In genomic region chr2:1563084-1563857, GRCh38 we compare ENCODE assay signal across 22 cellular contexts.
"Had no signal": no experiment of that assay in that cellular context is flagged by ENCODE, and none has a peak within 500 bp of the region (broad histone marks: within the 10 kb centered on the region; RNA-seq: fewer than 3 reads in every experiment).

No MANE protein-coding gene starts in this region.

- H3K27me3 Mint-ChIP-seq: activated CD4-positive, alpha-beta memory T cell treated with anti-CD3 and anti-CD28 coated beads for 36 hours; activated naive CD4-positive, alpha-beta T cell treated with anti-CD3 and anti-CD28 coated beads, Interleukin-2, amount 50 U/mL, for 24 hours; central memory CD8-positive, alpha-beta T cell; stimulated activated naive CD8-positive, alpha-beta T cell treated with anti-CD3 and anti-CD28 coated beads, Interleukin-15, amount 100 ng/mL, for 72 hours had no signal

- H3K4me3 ChIP-seq: adrenal gland, ascending aorta, esophagus muscularis mucosa, lower lobe of right lung, neural progenitor cell, prostate gland, tibial nerve had no signal

- H2AFZ ChIP-seq: neural progenitor cell had no signal

- H3K4me3 Mint-ChIP-seq: activated CD4-positive, alpha-beta memory T cell treated with anti-CD3 and anti-CD28 coated beads for 36 hours; activated T-helper 1 cell treated with anti-CD3 and anti-CD28 coated beads, Interleukin-12 subunit alpha, Interleukin-12 subunit beta, Interleukin-2, Interleukin-4 antibody, amounts not matched to agents 30 ng/mL and 10 ng/mL and 1 ng/mL, durations not matched to agents 14 hours and 24 hours and 36 hours; central memory CD8-positive, alpha-beta T cell; neural progenitor cell; stimulated activated naive CD8-positive, alpha-beta T cell treated with anti-CD3 and anti-CD28 coated beads, Interleukin-15, amount 100 ng/mL, for 72 hours; WTC11 had no signal

- H3K36me3 Mint-ChIP-seq: activated CD4-positive, alpha-beta memory T cell treated with anti-CD3 and anti-CD28 coated beads for 36 hours; activated naive CD4-positive, alpha-beta T cell treated with anti-CD3 and anti-CD28 coated beads, Interleukin-2, amount 50 U/mL, for 24 hours; naive B cell had no signal

- H3K27ac ChIP-seq: adrenal gland, ascending aorta, esophagus muscularis mucosa, lower lobe of right lung, neural progenitor cell, prostate gland, tibial nerve had no signal

- H3K4me2 ChIP-seq: neural progenitor cell had no signal

- H3K9me3 ChIP-seq: adrenal gland, ascending aorta, esophagus muscularis mucosa, lower lobe of right lung, prostate gland, tibial nerve had no signal

- H3K27ac Mint-ChIP-seq: activated CD4-positive, alpha-beta memory T cell treated with anti-CD3 and anti-CD28 coated beads for 36 hours; activated T-helper 1 cell treated with anti-CD3 and anti-CD28 coated beads, Interleukin-12 subunit alpha, Interleukin-12 subunit beta, Interleukin-2, Interleukin-4 antibody, amounts not matched to agents 30 ng/mL and 10 ng/mL and 1 ng/mL, durations not matched to agents 14 hours and 24 hours and 36 hours; WTC11 had no signal

- H3K4me1 ChIP-seq: adrenal gland, ascending aorta, lower lobe of right lung, prostate gland had no signal

- DNase-seq: activated CD4-positive, alpha-beta memory T cell treated with anti-CD3 and anti-CD28 coated beads for 36 hours; activated gamma-delta T cell treated with Interleukin-2 at 50 U/mL for 16 hours; activated T-cell treated with anti-CD3 and anti-CD28 coated beads for 4 hours; effector memory CD4-positive, alpha-beta T cell; glutamatergic neuron; hypothalamus; lower lobe of right lung; mesendoderm; naive B cell; stimulated activated naive CD8-positive, alpha-beta T cell treated with anti-CD3 and anti-CD28 coated beads, Interleukin-15, amount 100 ng/mL, for 72 hours; T-helper 1 cell; T-helper 9 cell had no signal

- H3K36me3 ChIP-seq: adrenal gland, ascending aorta, esophagus muscularis mucosa, lower lobe of right lung, neural progenitor cell, prostate gland, tibial nerve had no signal

- H3K9me3 Mint-ChIP-seq: activated naive CD4-positive, alpha-beta T cell treated with anti-CD3 and anti-CD28 coated beads, Interleukin-2, amount 50 U/mL, for 24 hours had no signal

- H3K27me3 ChIP-seq: adrenal gland, ascending aorta, neural progenitor cell, tibial nerve had no signal
